In the genomic region with DNA sequence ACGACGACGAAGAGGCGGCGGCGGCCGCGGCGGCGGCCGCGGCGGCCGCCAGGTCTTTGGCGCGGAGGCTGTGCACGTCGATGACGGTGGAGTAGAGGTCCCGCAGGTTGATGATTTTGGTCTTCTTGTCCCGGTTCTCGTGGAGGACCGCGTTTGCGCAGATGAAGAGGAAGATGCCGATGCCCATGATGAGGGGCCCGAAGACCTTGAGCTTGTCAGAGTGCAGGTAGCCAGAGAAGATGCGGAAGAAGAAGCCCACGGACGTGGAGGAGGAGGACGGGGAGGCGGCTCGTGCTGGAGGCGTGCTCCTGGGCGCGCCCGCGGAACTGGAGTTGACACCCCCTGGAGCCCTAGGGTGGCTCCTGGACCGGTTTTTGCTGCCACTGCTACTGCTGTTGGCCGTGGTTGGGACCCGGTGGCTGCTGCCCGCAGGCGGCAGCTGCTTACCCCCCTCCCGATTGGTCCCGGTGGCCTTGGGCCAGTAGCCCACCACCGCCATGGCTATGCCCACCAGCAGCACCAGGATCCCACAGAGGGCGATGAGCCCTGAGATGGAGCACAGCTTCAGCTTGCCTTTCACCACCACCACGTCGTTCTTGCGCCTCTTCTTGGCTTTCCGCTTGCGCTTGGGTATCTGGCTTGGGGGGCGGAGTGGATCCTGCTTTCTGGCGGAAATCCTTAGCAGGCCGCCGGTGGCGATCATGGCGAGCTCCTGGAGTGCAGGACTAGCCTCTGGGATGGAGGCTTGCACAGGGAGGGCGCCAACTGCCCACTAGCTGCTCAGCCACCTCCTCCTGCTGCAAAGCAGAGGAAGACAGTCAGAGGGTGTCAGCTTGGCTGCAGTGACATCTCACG, we compare ENCODE assay signal across 16 cellular contexts. TPM values are rescaled to one million over a fixed set of nuclear protein-coding genes. Genes with fewer than 3 reads are reported as not detected.
DNase-seq lines count a peak whose midpoint lies in the region; ATAC-seq and TF ChIP-seq lines count a peak whose summit lies in the region.
"Had no signal": no experiment of that assay in that cellular context is flagged by ENCODE, and none has a peak within 500 bp of the region (broad histone marks: within the 10 kb centered on the region; RNA-seq: fewer than 3 reads in every experiment).

No MANE protein-coding gene starts in this region.

- DNase-seq in 8988T = peak; percentile 32
- DNase-seq in GM13976 (ENCODE audit: low spot score) = peak; percentile 25
- DNase-seq in endodermal cell = peak; percentile 66
- DNase-seq in left colon = no peak
- no peak for DNase-seq in foreskin fibroblast
- DNase-seq in activated CD8-positive, alpha-beta memory T cell treated with anti-CD3 and anti-CD28 coated beads, Interleukin-2, amount 10 ng/mL, durations not matched to agents 7 days and 5 days = no peak
- DNase-seq: activated CD8-positive, alpha-beta memory T cell treated with anti-CD3 and anti-CD28 coated beads, Interleukin-2, amount 50 U/mL, for 48 hours; HFFc6; NCI-H2081 treated with DMSO at 0.1 percent for 48 hours; OCI-M1; T1000 had no signal

- H3K36me3 ChIP-seq in endodermal cell (ENCODE audit: control insufficient read depth, insufficient read depth, low read length) = no peaks in the 10 kb centered on the region
- H3K36me3 ChIP-seq: cardiac muscle cell, left lung, right lobe of liver had no signal

- H3K4me3 Mint-ChIP-seq in endodermal cell = peak overlapping the region; percentile 47
- H3K4me3 Mint-ChIP-seq in nephron = peak overlapping the region; percentile 63 to 91 (median 85)
- H3K4me3 Mint-ChIP-seq in activated CD8-positive, alpha-beta memory T cell treated with anti-CD3 and anti-CD28 coated beads, Interleukin-2, amount 10 ng/mL, durations not matched to agents 7 days and 5 days = no peak overlapping the region
- H3K4me3 Mint-ChIP-seq: HFFc6 had no signal

- CTCF ChIA-PET in activated CD8-positive, alpha-beta memory T cell treated with anti-CD3 and anti-CD28 coated beads, Interleukin-2, amount 10 ng/mL, durations not matched to agents 7 days and 5 days (lab: Charles Lee) = no interaction called here

- H3K27ac ChIP-seq in endodermal cell (ENCODE audit: low read depth, low read length) = no peak overlapping the region
- H3K27ac ChIP-seq: cardiac muscle cell, left lung, right lobe of liver had no signal

- H3K9me3 Mint-ChIP-seq in endodermal cell = no peaks in the 10 kb centered on the region
- no peaks in the 10 kb centered on the region for H3K9me3 Mint-ChIP-seq in nephron
- H3K9me3 Mint-ChIP-seq in activated CD8-positive, alpha-beta memory T cell treated with anti-CD3 and anti-CD28 coated beads, Interleukin-2, amount 10 ng/mL, durations not matched to agents 7 days and 5 days (ENCODE audit: low read depth) = no peaks in the 10 kb centered on the region

- H3K36me3 Mint-ChIP-seq in endodermal cell (ENCODE audit: low read depth) (no peaks in the 10 kb centered on the region), nephron (ENCODE audit: low read depth) (peaks cover 9% of the 10 kb centered on the region)
- peaks cover 2% of the 10 kb centered on the region for H3K36me3 Mint-ChIP-seq in activated CD8-positive, alpha-beta memory T cell treated with anti-CD3 and anti-CD28 coated beads, Interleukin-2, amount 10 ng/mL, durations not matched to agents 7 days and 5 days

- no peaks in the 10 kb centered on the region for H3K9me3 ChIP-seq in endodermal cell (ENCODE audit: control insufficient read depth, low read length)
- H3K9me3 ChIP-seq: left lung, right lobe of liver had no signal

- in situ Hi-C loops in GM13976 (cut with MboI; ENCODE audit: low sequenced_read_pairs, unreplicated experiment) = loop anchor here (10.0 kb wide), 1 partner anchor 323 kb away; no protein-coding TSS in a partner anchor

- no peak for ATAC-seq in GM19395 (IDR thresholded peaks at IDR 0.05; ENCODE audit: unreplicated experiment)
- ATAC-seq in left colon = no peak
- no peak for ATAC-seq in activated CD8-positive, alpha-beta memory T cell treated with anti-CD3 and anti-CD28 coated beads, Interleukin-2, amount 10 ng/mL, durations not matched to agents 7 days and 5 days

- H3K27me3 ChIP-seq in endodermal cell (ENCODE audit: control insufficient read depth, insufficient read depth, low read length, poor library complexity, severe bottlenecking) = peaks cover 46% of the 10 kb centered on the region
- H3K27me3 ChIP-seq: cardiac muscle cell had no signal

- intact Hi-C loops in left colon (cut with DNase I, micrococcal nuclease) = no loop called here

- WGBS in endodermal cell (ENCODE audit: insufficient coverage in 1 of 2, insufficient read length in 1 of 2), 2 experiments = 71 to 83% methylated on average over 43 to 60 of the region's 60 CpGs

- H3K27ac Mint-ChIP-seq in endodermal cell = no peak overlapping the region
- no peak overlapping the region for H3K27ac Mint-ChIP-seq in nephron
- H3K27ac Mint-ChIP-seq in activated CD8-positive, alpha-beta memory T cell treated with anti-CD3 and anti-CD28 coated beads, Interleukin-2, amount 10 ng/mL, durations not matched to agents 7 days and 5 days = no peak overlapping the region
- H3K27ac Mint-ChIP-seq: HFFc6 had no signal

- no peak for TF ChIP-seq CTCF in GM13976 (IDR thresholded peaks at IDR 0.05; ENCODE audit: borderline replicate concordance, control extremely low read depth, extremely low read depth, insufficient read depth, missing control alignments)
- no peak for TF ChIP-seq CTCF in endodermal cell (conservative IDR thresholded peaks at IDR 0.05)
- TF ChIP-seq CTCF in nephron (IDR thresholded peaks at IDR 0.05; ENCODE audit: unreplicated experiment in 3 of 3) = no peak
- no peak for TF ChIP-seq CTCF in foreskin fibroblast (IDR thresholded peaks at IDR 0.05; ENCODE audit: low read depth, low read length)

- H3K4me1 Mint-ChIP-seq in endodermal cell (peaks cover 12% of the 10 kb centered on the region), nephron (peaks cover 28% of the 10 kb centered on the region)
- no peaks in the 10 kb centered on the region for H3K4me1 Mint-ChIP-seq in activated CD8-positive, alpha-beta memory T cell treated with anti-CD3 and anti-CD28 coated beads, Interleukin-2, amount 10 ng/mL, durations not matched to agents 7 days and 5 days

- H3K27me3 Mint-ChIP-seq in endodermal cell (ENCODE audit: insufficient read depth) = peaks cover 54% of the 10 kb centered on the region
- peaks cover 62% of the 10 kb centered on the region for H3K27me3 Mint-ChIP-seq in nephron (ENCODE audit: low read depth)
- peaks cover 59% of the 10 kb centered on the region for H3K27me3 Mint-ChIP-seq in activated CD8-positive, alpha-beta memory T cell treated with anti-CD3 and anti-CD28 coated beads, Interleukin-2, amount 10 ng/mL, durations not matched to agents 7 days and 5 days

- H3K9ac ChIP-seq in endodermal cell (ENCODE audit: extremely low read depth, low read length, poor library complexity, severe bottlenecking) = no peak overlapping the region

- H3K4me1 ChIP-seq in endodermal cell (ENCODE audit: control insufficient read depth, insufficient read depth, low read length) = no peaks in the 10 kb centered on the region

- no peak overlapping the region for H3K4me3 ChIP-seq in endodermal cell (ENCODE audit: low read length)
- no peak overlapping the region for H3K4me3 ChIP-seq in foreskin fibroblast (ENCODE audit: low read depth in 1 of 2, low read length in 2 of 2)

RNA-seq across cellular contexts. Expression of a gene that starts 3.7 kb away (rescaled TPM):
- total RNA-seq in endodermal cell (1 to 10 TPM; 4.7 to 7.3 TPM), left colon (under 1 TPM; 0.06 to 0.20 TPM)
- polyA plus RNA-seq in endodermal cell (2013, experiment 1 of 2) = 8.8 TPM
- polyA plus RNA-seq in endodermal cell (2013, experiment 2 of 2) = 9.9 TPM
- total RNA-seq in activated CD8-positive, alpha-beta memory T cell treated with anti-CD3 and anti-CD28 coated beads, Interleukin-2, amount 10 ng/mL, durations not matched to agents 7 days and 5 days = not detected
- total RNA-seq: HFFc6 had no signal

Comparison
In these comparisons a context has a peak if more than half of its experiments do, and no peak if none do; other contexts are left out.
1. DNase-seq: peak in 8988T (single experiment), GM13976 (single experiment) and endodermal cell (single experiment); none in left colon (0 of 2), foreskin fibroblast (0 of 2) and activated CD8-positive, alpha-beta memory T cell treated with anti-CD3 and anti-CD28 coated beads, Interleukin-2, amount 10 ng/mL, durations not matched to agents 7 days and 5 days (single experiment).
2. RNA of a gene that starts 3.7 kb away (total RNA-seq): 4.7 to 7.3 TPM in endodermal cell; 0.06 to 0.20 TPM in left colon and not detected in activated CD8-positive, alpha-beta memory T cell treated with anti-CD3 and anti-CD28 coated beads, Interleukin-2, amount 10 ng/mL, durations not matched to agents 7 days and 5 days; every median in the first group is over 4 times any median in the second.